1 cellular context compared by ENCODE assay signal in genomic region chr22:18076060-18076497, GRCh38.
TF ChIP-seq lines count a peak whose summit lies in the region.

No MANE protein-coding gene starts in this region.

TF ChIP-seq in HepG2, 621 proteins besides CTCF, POLR2A, EP300 and RAD21 (continues in another document):
- TF ChIP-seq CREB3 (CRISPR knock-in tag; IDR thresholded peaks at IDR 0.05) (0 out of 2 replicates have a peak, but pooled peaks have one; percentile 59), KLF12 (CRISPR knock-in tag; IDR thresholded peaks at IDR 0.05; ENCODE audit: borderline replicate concordance) (no peak), FOXO1 (CRISPR knock-in tag; IDR thresholded peaks at IDR 0.05) (no peak), ZNF280D (CRISPR knock-in tag; IDR thresholded peaks at IDR 0.05) (no peak), CREB1 (IDR thresholded peaks at IDR 0.05) (no peak), CREB1 (CRISPR knock-in tag; IDR thresholded peaks at IDR 0.05) (no peak), YEATS2 (CRISPR knock-in tag; IDR thresholded peaks at IDR 0.05; ENCODE audit: borderline replicate concordance) (peak; percentile 57; the same call in 1 of the 2 replicates), RFX1 (IDR thresholded peaks at IDR 0.05) (no peak), MXD4 (CRISPR knock-in tag; IDR thresholded peaks at IDR 0.05) (no peak), BRCA1 (CRISPR knock-in tag; IDR thresholded peaks at IDR 0.05) (0 out of 2 replicates have a peak, but pooled peaks have one; percentile 27), MED1 (CRISPR knock-in tag; IDR thresholded peaks at IDR 0.05) (0 out of 2 replicates have a peak, but pooled peaks have one; percentile 34), THAP11 (CRISPR knock-in tag; IDR thresholded peaks at IDR 0.05) (peak; percentile 77), ZNF614 (CRISPR knock-in tag; IDR thresholded peaks at IDR 0.05; ENCODE audit: borderline replicate concordance) (0 out of 2 replicates have a peak, but pooled peaks have one; percentile 31), PITX1 (CRISPR knock-in tag; IDR thresholded peaks at IDR 0.05) (no peak), PRDM10 (CRISPR knock-in tag; IDR thresholded peaks at IDR 0.05; ENCODE audit: low read depth) (peak; percentile 83; the same call in 1 of the 2 replicates), ZNF496 (CRISPR knock-in tag; IDR thresholded peaks at IDR 0.05; ENCODE audit: insufficient replicate concordance) (no peak), ZNF484 (CRISPR knock-in tag; IDR thresholded peaks at IDR 0.05; ENCODE audit: borderline replicate concordance, low read depth) (no peak), ZFP41 (CRISPR knock-in tag; IDR thresholded peaks at IDR 0.05; ENCODE audit: borderline replicate concordance) (no peak), ZNF281 (CRISPR knock-in tag; IDR thresholded peaks at IDR 0.05; ENCODE audit: borderline replicate concordance) (no peak), ZBED4 (CRISPR knock-in tag; IDR thresholded peaks at IDR 0.05; ENCODE audit: borderline replicate concordance) (0 out of 2 replicates have a peak, but pooled peaks have one; percentile 29), ZSCAN22 (CRISPR knock-in tag; IDR thresholded peaks at IDR 0.05) (no peak), REST (IDR thresholded peaks at IDR 0.05; ENCODE audit: borderline replicate concordance in 1 of 2, low read depth in 1 of 2, low read length in 2 of 2) (no peak), SIN3B (IDR thresholded peaks at IDR 0.05; ENCODE audit: low read length) (peak; percentile 46; the same call in 1 of the 2 replicates), SALL1 (CRISPR knock-in tag; IDR thresholded peaks at IDR 0.05) (peak; percentile 32; the same call in 1 of the 2 replicates), TFE3 (CRISPR knock-in tag; IDR thresholded peaks at IDR 0.05) (0 out of 2 replicates have a peak, but pooled peaks have one; percentile 24), PAXIP1 (CRISPR knock-in tag; conservative IDR thresholded peaks at IDR 0.05) (0 out of 2 replicates have a peak, but pooled peaks have one; percentile 12), DRAP1 (CRISPR knock-in tag; IDR thresholded peaks at IDR 0.05) (0 out of 2 replicates have a peak, but pooled peaks have one; percentile 18), MIER3 (CRISPR knock-in tag; IDR thresholded peaks at IDR 0.05; ENCODE audit: borderline replicate concordance) (peak; percentile 52; the same call in 1 of the 2 replicates)
